Comparison of ENCODE assay signal across 9 cellular contexts in the genomic region with DNA sequence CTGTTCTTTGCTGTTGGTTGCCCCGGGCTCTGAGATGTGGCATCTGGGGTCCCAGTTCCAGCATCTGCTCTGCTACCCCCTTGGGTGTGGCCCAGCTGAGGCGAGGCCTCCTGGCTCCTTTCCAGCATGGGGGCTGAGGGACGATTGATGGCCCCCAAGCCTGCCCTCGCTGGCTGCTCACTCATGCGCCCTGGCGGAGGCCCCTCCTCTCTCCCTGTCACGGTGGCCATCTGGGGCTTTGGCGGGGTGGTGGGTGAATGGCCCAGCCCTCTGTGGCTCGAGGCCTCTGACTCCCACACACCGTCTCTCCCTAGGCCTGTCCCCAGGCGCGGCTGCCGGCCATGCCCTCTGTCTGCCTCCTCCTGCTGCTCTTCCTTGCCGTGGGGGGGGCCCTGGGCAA. TPM values are rescaled to one million over a fixed set of nuclear protein-coding genes. Genes with fewer than 3 reads are reported as not detected.
DNase-seq lines count a peak whose midpoint lies in the region; ATAC-seq, FAIRE-seq and TF ChIP-seq lines count a peak whose summit lies in the region.
"Had no signal": no experiment of that assay in that cellular context is flagged by ENCODE, and none has a peak within 500 bp of the region (broad histone marks: within the 10 kb centered on the region; RNA-seq: fewer than 3 reads in every experiment).

No MANE protein-coding gene starts in this region.

- no peak overlapping the region for H3K27ac Mint-ChIP-seq in naive B cell

- H3K4me2 ChIP-seq in Loucy (ENCODE audit: low read depth, low read length, poor library complexity, severe bottlenecking) (peak overlapping the region; percentile 77), K562 (ENCODE audit: insufficient read depth, low read length) (peak overlapping the region; percentile 81)

- no peaks in the 10 kb centered on the region for H3K9me2 ChIP-seq in Loucy (replicated peaks; ENCODE audit: low read depth, low read length)

- H3F3A ChIP-seq in Loucy (ENCODE audit: low read depth) = no peaks in the 10 kb centered on the region

- H3K4me1 ChIP-seq in Loucy (ENCODE audit: insufficient read depth, low read length, poor library complexity, severe bottlenecking) = no peaks in the 10 kb centered on the region
- H3K4me1 ChIP-seq in K562 (replicated peaks in 1 of 2; ENCODE audit: control insufficient read depth in 2 of 2, insufficient read depth in 2 of 2, low read length in 2 of 2) = peaks cover 7 to 50% of the 10 kb centered on the region in 2 experiments; a peak in 3 of 5 replicates

- no peaks in the 10 kb centered on the region for H3K27me3 Mint-ChIP-seq in naive B cell

- H3K4me3 Mint-ChIP-seq in naive B cell = peak overlapping the region in 7 of 8 donors; percentile 29 to 89 (median 73)

- no peak for FAIRE-seq in K562 (lab: Jason Lieb, UNC)

- peak; percentile 71 for ATAC-seq in K562
- ATAC-seq in naive B cell (ENCODE audit: low read depth in 2 of 2) = no peak
- no peak for ATAC-seq in GM18511 (IDR thresholded peaks at IDR 0.05; ENCODE audit: unreplicated experiment)
- no peak for ATAC-seq in HG03045 (IDR thresholded peaks at IDR 0.05; ENCODE audit: unreplicated experiment)
- no peak for ATAC-seq in GM18520 (IDR thresholded peaks at IDR 0.05; ENCODE audit: unreplicated experiment)

- H3K27me3 ChIP-seq in Loucy (ENCODE audit: insufficient read depth, low read length, poor library complexity, severe bottlenecking) (no peaks in the 10 kb centered on the region), K562 (ENCODE audit: control insufficient read depth in 2 of 2, insufficient read depth in 2 of 2, low read length in 2 of 2) (no peaks in the 10 kb centered on the region)

- no peak for TF ChIP-seq CTCF in AG09309 (IDR thresholded peaks at IDR 0.05; ENCODE audit: control insufficient read depth, insufficient read depth, low read depth, low read length, missing control alignments)
- no peak for TF ChIP-seq CTCF in Loucy (conservative IDR thresholded peaks at IDR 0.05; ENCODE audit: low read length)
- no peak for TF ChIP-seq CTCF in K562 (IDR thresholded peaks at IDR 0.05 in 2 of 3, conservative IDR thresholded peaks at IDR 0.05 in 1 of 3; ENCODE audit: insufficient read depth in 2 of 3, low read depth in 1 of 3, low read length in 3 of 3)

- no peak overlapping the region for H3K27ac ChIP-seq in K562 (ENCODE audit: extremely low read depth, low read depth, low read length)

- no peak for TF ChIP-seq RAD21 in K562 (CRISPR knock-in tag; conservative IDR thresholded peaks at IDR 0.05 in 1 of 2, IDR thresholded peaks at IDR 0.05 in 1 of 2)

- CTCF ChIA-PET in K562 (lab: Yijun Ruan, JAX; ENCODE audit: low intra/inter-chr PET ratio) = no interaction called here

- H2AFZ ChIP-seq in Loucy (ENCODE audit: low read length) (no peak overlapping the region), K562 (ENCODE audit: low read depth, low read length) (no peak overlapping the region)

- TF ChIP-seq POLR2A in K562 (conservative IDR thresholded peaks at IDR 0.05) = no peak

- H3K9me1 ChIP-seq in K562 (ENCODE audit: control insufficient read depth, insufficient read depth, low read length) = no peaks in the 10 kb centered on the region

- H3K9me3 Mint-ChIP-seq in naive B cell = peaks cover 0 to 9% (median 0%) of the 10 kb centered on the region in 7 donors

- H3K9ac ChIP-seq in Loucy (ENCODE audit: low read depth, low read length, poor library complexity, severe bottlenecking) (peak overlapping the region; percentile 28), K562 (ENCODE audit: insufficient read depth in 1 of 2, low read depth in 2 of 2, low read length in 2 of 2) (peak overlapping the region; percentile 37 to 92; a peak in 3 of 4 replicates)

- H4K20me1 ChIP-seq in Loucy (ENCODE audit: insufficient read depth, low read length, poor library complexity, severe bottlenecking) (no peaks in the 10 kb centered on the region), K562 (replicated peaks; ENCODE audit: control insufficient read depth, insufficient read depth, low read length) (peaks cover 3% of the 10 kb centered on the region; the same call in 1 of the 2 replicates)

- POLR2A ChIA-PET in K562 (lab: Yijun Ruan, JAX) = interaction anchor here (0.5 to 2.9 kb wide), 10 partner anchors 12 to 1530 kb away, joined by 3 to 11 read pairs (median 4); a partner anchor contains a TSS

- intact Hi-C loops in K562 (cut with micrococcal nuclease) = no loop called here

- H3K79me2 ChIP-seq in Loucy (ENCODE audit: insufficient read depth, low read length) = peaks cover 8% of the 10 kb centered on the region; the same call in 1 of the 2 replicates
- H3K79me2 ChIP-seq in K562 (ENCODE audit: control insufficient read depth, insufficient read depth, low read length) = peaks cover 30% of the 10 kb centered on the region

- WGBS in K562 (ENCODE audit: insufficient coverage, low coverage, missing lambda C conversion rate) = 16% methylated on average over 4 of the region's 14 CpGs

- no peaks in the 10 kb centered on the region for H3K36me3 ChIP-seq in Loucy (ENCODE audit: insufficient read depth, low read length)
- H3K36me3 ChIP-seq in K562 (ENCODE audit: control insufficient read depth, insufficient read depth, low read length) = peaks cover 40% of the 10 kb centered on the region; the same call in 2 of the 3 replicates

- peaks cover 9 to 28% (median 19%) of the 10 kb centered on the region in 3 donors for H3K4me1 Mint-ChIP-seq in naive B cell

- H3K9me3 ChIP-seq in Loucy (ENCODE audit: insufficient read depth, low read depth, low read length) (no peaks in the 10 kb centered on the region), K562 (replicated peaks; ENCODE audit: control insufficient read depth, insufficient read depth, low read depth, low read length) (no peaks in the 10 kb centered on the region)

- H3K4me3 ChIP-seq in AG09309 (ENCODE audit: control insufficient read depth, low read depth, low read length) = peak overlapping the region; percentile 86
- peak overlapping the region; percentile 81 for H3K4me3 ChIP-seq in Loucy (ENCODE audit: low read length, poor library complexity, severe bottlenecking)
- peak overlapping the region; percentile 59 for H3K4me3 ChIP-seq in K562

- no TSS peak for BruUV-seq in K562 (replicated peaks; lab: Mats Ljungman, UMichigan)

- no peak for TF ChIP-seq EP300 in K562 (IDR thresholded peaks at IDR 0.05; ENCODE audit: low read length)

- H3K36me3 Mint-ChIP-seq in naive B cell = no peaks in the 10 kb centered on the region

- in situ Hi-C loops in K562 (cut with MboI) = no loop called here

- no peak for DNase-seq in AG09309 (ENCODE audit: low read depth)
- peak; percentile 45 to 62 (median 51) for DNase-seq in K562 (ENCODE audit: extremely low read depth in 1 of 4, low spot score in 3 of 4)
- no peak for DNase-seq in naive B cell
- DNase-seq in SW 1271 (lab: John Stamatoyannopoulos, UW) = no peak
- DNase-seq: activated naive CD4-positive, alpha-beta T cell treated with Interleukin-2 at 50 U/mL for 16 hours had no signal

RNA-seq across cellular contexts. Expression of a gene that starts 1.8 kb away (rescaled TPM):
- 204 and 524 TPM in 2 replicates for total RNA-seq in K562 (2011; cell fraction: chromatin; rRNA removed; ENCODE audit: low replicate concordance)
- 231 and 238 TPM in 2 replicates for total RNA-seq in K562 (2011; cell fraction: nucleolus; rRNA removed)
- 144 and 167 TPM in 2 replicates for total RNA-seq in K562 (2011; cell fraction: nucleoplasm; rRNA removed)
- total RNA-seq in K562 (2014; rRNA removed) (3.5 and 3.8 TPM in 2 replicates), K562 (2014; rRNA removed; fragmentation: Illumina TruSeq; extraction: Trizol) (4.5 and 6.8 TPM in 2 replicates), K562 (2015; rRNA removed; fragmentation: Illumina TruSeq; extraction: Trizol) (7.5 and 9.5 TPM in 2 replicates), K562 (2021) (26.5 and 47.8 TPM in 2 replicates)
- polyA plus RNA-seq in K562 (2011; rRNA removed) (13.3 and 30.4 TPM in 2 replicates), K562 (2014; fragmentation: Illumina TruSeq; extraction: Trizol) (21.9 and 27.5 TPM in 2 replicates), K562 (2014; fragmentation: Nextera tagmentation; extraction: Ambion mirVana) (under 1 TPM; 0.32 to 0.42 TPM), K562 (2014; rRNA removed) (20.1 and 21.5 TPM in 2 replicates), naive B cell (ENCODE audit: low read depth in 6 of 6) (1 to 10 TPM in 3 of 6 donors, under 1 TPM in 3; 0.68 to 1.6 (median 0.99) TPM)
- polyA plus RNA-seq in K562 (2011; cell fraction: cytosol; rRNA removed) = 10.9 and 15.0 TPM in 2 replicates
- 240 and 366 TPM in 2 replicates for polyA plus RNA-seq in K562 (2011; cell fraction: nucleus; rRNA removed)
- 46.6 and 47.8 TPM in 2 replicates for polyA plus RNA-seq in K562 (2012)
- polyA minus RNA-seq in K562 (2011; rRNA and poly(A)+ RNA removed) = 5.9 and 10.7 TPM in 2 replicates
- 6.4 and 13.7 TPM in 2 replicates for polyA minus RNA-seq in K562 (2011; cell fraction: cytosol; rRNA and poly(A)+ RNA removed)
- 53.6 and 60.0 TPM in 2 replicates for polyA minus RNA-seq in K562 (2011; cell fraction: nucleus; rRNA and poly(A)+ RNA removed)

RNA-seq across cellular contexts. Expression of a gene that starts 15.9 kb away (rescaled TPM):
- 162 and 289 TPM in 2 replicates for total RNA-seq in K562 (2011; cell fraction: chromatin; rRNA removed; ENCODE audit: low replicate concordance)
- 167 and 169 TPM in 2 replicates for total RNA-seq in K562 (2011; cell fraction: nucleolus; rRNA removed)
- total RNA-seq in K562 (2011; cell fraction: nucleoplasm; rRNA removed) = 104 and 137 TPM in 2 replicates
- 73.7 and 74.9 TPM in 2 replicates for total RNA-seq in K562 (2014; rRNA removed)
- total RNA-seq in K562 (2014; rRNA removed; fragmentation: Illumina TruSeq; extraction: Trizol) = 41.6 and 52.9 TPM in 2 replicates
- total RNA-seq in K562 (2015; rRNA removed; fragmentation: Illumina TruSeq; extraction: Trizol) = 65.7 and 67.3 TPM in 2 replicates
- 56.6 and 65.2 TPM in 2 replicates for total RNA-seq in K562 (2021)
- polyA plus RNA-seq in K562 (2011; rRNA removed) = 73.7 and 76.9 TPM in 2 replicates
- 52.3 and 53.9 TPM in 2 replicates for polyA plus RNA-seq in K562 (2011; cell fraction: cytosol; rRNA removed)
- 286 and 308 TPM in 2 replicates for polyA plus RNA-seq in K562 (2011; cell fraction: nucleus; rRNA removed)
- 104 and 163 TPM in 2 replicates for polyA plus RNA-seq in K562 (2012)
- polyA plus RNA-seq in K562 (2014; fragmentation: Illumina TruSeq; extraction: Trizol) = 73.3 and 77.1 TPM in 2 replicates
- 1 to 10 TPM; 4.4 to 5.5 TPM for polyA plus RNA-seq in K562 (2014; fragmentation: Nextera tagmentation; extraction: Ambion mirVana)
- 105 and 114 TPM in 2 replicates for polyA plus RNA-seq in K562 (2014; rRNA removed)
- 62.0 and 76.8 TPM in 2 replicates for polyA minus RNA-seq in K562 (2011; rRNA and poly(A)+ RNA removed)
- 30.5 and 38.8 TPM in 2 replicates for polyA minus RNA-seq in K562 (2011; cell fraction: cytosol; rRNA and poly(A)+ RNA removed)
- polyA minus RNA-seq in K562 (2011; cell fraction: nucleus; rRNA and poly(A)+ RNA removed) = 61.1 and 94.3 TPM in 2 replicates
- 10 to 100 TPM; 23.8 to 35.2 (median 28.2) TPM for polyA plus RNA-seq in naive B cell (ENCODE audit: low read depth in 6 of 6)

RNA-seq across cellular contexts. Expression of a gene that starts 19.2 kb away (rescaled TPM):
- 1.1 and 4.2 TPM in 2 replicates for total RNA-seq in K562 (2011; cell fraction: chromatin; rRNA removed; ENCODE audit: low replicate concordance)
- total RNA-seq in K562 (2011; cell fraction: nucleolus; rRNA removed) = 9.7 and 13.2 TPM in 2 replicates
- 6.9 and 10.6 TPM in 2 replicates for total RNA-seq in K562 (2011; cell fraction: nucleoplasm; rRNA removed)
- total RNA-seq in K562 (2014; rRNA removed) (125 and 144 TPM in 2 replicates), K562 (2014; rRNA removed; fragmentation: Illumina TruSeq; extraction: Trizol) (21.0 and 29.7 TPM in 2 replicates), K562 (2015; rRNA removed; fragmentation: Illumina TruSeq; extraction: Trizol) (44.0 and 45.4 TPM in 2 replicates), K562 (2021) (116 and 120 TPM in 2 replicates)
- polyA plus RNA-seq in K562 (2011; rRNA removed) (35.8 and 45.0 TPM in 2 replicates), K562 (2014; fragmentation: Illumina TruSeq; extraction: Trizol) (29.2 and 51.8 TPM in 2 replicates), K562 (2014; fragmentation: Nextera tagmentation; extraction: Ambion mirVana) (10 to 100 TPM; 28.2 to 31.1 TPM), K562 (2014; rRNA removed) (91.3 and 105 TPM in 2 replicates), naive B cell (ENCODE audit: low read depth in 6 of 6) (10 to 100 TPM; 36.4 to 47.6 (median 40.9) TPM)
- polyA plus RNA-seq in K562 (2011; cell fraction: cytosol; rRNA removed) = 61.3 and 199 TPM in 2 replicates
- 34.4 and 41.8 TPM in 2 replicates for polyA plus RNA-seq in K562 (2011; cell fraction: nucleus; rRNA removed)
- 81.2 and 96.3 TPM in 2 replicates for polyA plus RNA-seq in K562 (2012)
- polyA minus RNA-seq in K562 (2011; rRNA and poly(A)+ RNA removed) = 4.8 and 6.6 TPM in 2 replicates
- 16.6 and 19.7 TPM in 2 replicates for polyA minus RNA-seq in K562 (2011; cell fraction: cytosol; rRNA and poly(A)+ RNA removed)
- 4.0 and 7.3 TPM in 2 replicates for polyA minus RNA-seq in K562 (2011; cell fraction: nucleus; rRNA and poly(A)+ RNA removed)

RNA-seq across cellular contexts. Expression of a gene that starts 22.9 kb away (rescaled TPM):
- 170 and 364 TPM in 2 replicates for total RNA-seq in K562 (2011; cell fraction: chromatin; rRNA removed; ENCODE audit: low replicate concordance)
- total RNA-seq in K562 (2011; cell fraction: nucleolus; rRNA removed) = 263 and 264 TPM in 2 replicates
- total RNA-seq in K562 (2011; cell fraction: nucleoplasm; rRNA removed) = 180 and 225 TPM in 2 replicates
- total RNA-seq in K562 (2014; rRNA removed) (37.5 and 76.5 TPM in 2 replicates), K562 (2014; rRNA removed; fragmentation: Illumina TruSeq; extraction: Trizol) (18.9 and 23.9 TPM in 2 replicates), K562 (2015; rRNA removed; fragmentation: Illumina TruSeq; extraction: Trizol) (27.4 and 30.4 TPM in 2 replicates), K562 (2021) (54.6 and 61.1 TPM in 2 replicates)
- polyA plus RNA-seq in K562 (2011; rRNA removed) (76.8 and 134 TPM in 2 replicates), K562 (2014; fragmentation: Illumina TruSeq; extraction: Trizol) (73.2 and 82.6 TPM in 2 replicates), K562 (2014; fragmentation: Nextera tagmentation; extraction: Ambion mirVana) (1 to 10 TPM in 1 of 2 experiments, under 1 TPM in 1; 0.97 to 2.2 TPM), K562 (2014; rRNA removed) (78.1 and 86.1 TPM in 2 replicates), naive B cell (ENCODE audit: low read depth in 6 of 6) (10 to 100 TPM; 28.4 to 44.3 (median 35.5) TPM)
- polyA plus RNA-seq in K562 (2011; cell fraction: cytosol; rRNA removed) = 94.0 and 108 TPM in 2 replicates
- 629 and 686 TPM in 2 replicates for polyA plus RNA-seq in K562 (2011; cell fraction: nucleus; rRNA removed)
- 75.0 and 118 TPM in 2 replicates for polyA plus RNA-seq in K562 (2012)
- polyA minus RNA-seq in K562 (2011; rRNA and poly(A)+ RNA removed) = 35.8 and 44.0 TPM in 2 replicates
- polyA minus RNA-seq in K562 (2011; cell fraction: cytosol; rRNA and poly(A)+ RNA removed) = 28.5 and 29.3 TPM in 2 replicates
- 86.3 and 105 TPM in 2 replicates for polyA minus RNA-seq in K562 (2011; cell fraction: nucleus; rRNA and poly(A)+ RNA removed)

RNA-seq across cellular contexts. Expression of a gene that starts 26.6 kb away (rescaled TPM):
- total RNA-seq in K562 (2011; cell fraction: chromatin; rRNA removed; ENCODE audit: low replicate concordance) = 21.7 and 76.7 TPM in 2 replicates
- 85.0 and 90.5 TPM in 2 replicates for total RNA-seq in K562 (2011; cell fraction: nucleolus; rRNA removed)
- 36.0 and 48.8 TPM in 2 replicates for total RNA-seq in K562 (2011; cell fraction: nucleoplasm; rRNA removed)
- 140 and 170 TPM in 2 replicates for total RNA-seq in K562 (2014; rRNA removed)
- 51.5 and 69.9 TPM in 2 replicates for total RNA-seq in K562 (2014; rRNA removed; fragmentation: Illumina TruSeq; extraction: Trizol)
- total RNA-seq in K562 (2015; rRNA removed; fragmentation: Illumina TruSeq; extraction: Trizol) = 99.9 and 100 TPM in 2 replicates
- total RNA-seq in K562 (2021) = 120 TPM in 2 replicates
- polyA plus RNA-seq in K562 (2011; rRNA removed) = 73.9 and 78.4 TPM in 2 replicates
- polyA plus RNA-seq in K562 (2011; cell fraction: cytosol; rRNA removed) = 99.1 and 201 TPM in 2 replicates
- polyA plus RNA-seq in K562 (2011; cell fraction: nucleus; rRNA removed) = 55.9 and 76.2 TPM in 2 replicates
- 93.8 and 109 TPM in 2 replicates for polyA plus RNA-seq in K562 (2012)
- polyA plus RNA-seq in K562 (2014; fragmentation: Illumina TruSeq; extraction: Trizol) = 101 and 112 TPM in 2 replicates
- polyA plus RNA-seq in K562 (2014; fragmentation: Nextera tagmentation; extraction: Ambion mirVana) = 10 to 100 TPM; 15.2 to 31.7 TPM
- 115 and 119 TPM in 2 replicates for polyA plus RNA-seq in K562 (2014; rRNA removed)
- 46.0 and 65.1 TPM in 2 replicates for polyA minus RNA-seq in K562 (2011; rRNA and poly(A)+ RNA removed)
- polyA minus RNA-seq in K562 (2011; cell fraction: cytosol; rRNA and poly(A)+ RNA removed) = 73.7 and 77.5 TPM in 2 replicates
- 31.8 and 40.9 TPM in 2 replicates for polyA minus RNA-seq in K562 (2011; cell fraction: nucleus; rRNA and poly(A)+ RNA removed)
- polyA plus RNA-seq in naive B cell (ENCODE audit: low read depth in 6 of 6) = 10 to 100 TPM; 18.7 to 39.4 (median 33.0) TPM

Comparison
In these comparisons a context has a peak if more than half of its experiments do, and no peak if none do; other contexts are left out.
1. DNase-seq: peak in K562 (4 of 4); none in AG09309 (single experiment), naive B cell (single experiment) and SW 1271 (0 of 2).
2. Peak in every context shown above with its lines, with median percentiles within 50 percentile points of each other: H3K4me3 ChIP-seq.